ENCODE assay signal across 8 cellular contexts in the genomic region with DNA sequence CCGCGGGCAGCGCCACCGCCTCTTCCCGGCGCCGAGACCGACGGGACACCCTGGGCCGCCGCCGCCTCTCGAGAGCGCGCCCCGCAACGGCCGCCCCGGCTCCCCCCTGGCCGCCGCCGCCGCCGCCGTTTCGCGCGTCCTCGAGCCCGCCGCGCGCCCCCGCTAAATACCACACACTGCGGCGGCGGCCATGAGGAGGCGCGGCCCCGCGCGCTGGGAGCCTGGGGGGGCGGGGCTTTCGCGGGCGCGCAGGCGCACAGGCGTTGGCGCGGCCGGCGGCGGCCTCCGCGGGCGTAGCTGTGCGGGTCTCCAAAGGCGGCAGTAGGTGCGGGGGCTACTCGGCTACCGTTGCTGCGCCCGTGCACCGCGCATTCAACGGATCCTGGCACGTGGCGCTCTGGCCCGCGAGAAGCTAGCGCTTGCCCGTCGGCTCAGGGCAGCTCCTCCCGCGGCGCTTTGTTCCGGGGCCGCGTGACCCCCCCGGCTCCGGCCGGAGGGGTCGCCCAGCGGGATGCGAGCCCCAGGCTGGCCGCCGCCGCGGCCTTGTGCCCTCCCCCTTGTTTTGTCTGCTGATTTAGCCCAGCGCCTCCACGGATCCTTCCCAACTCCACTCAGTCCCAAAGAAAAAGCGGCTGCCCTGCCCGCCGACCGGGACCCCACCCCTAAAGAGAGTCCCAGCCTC. TPM values are rescaled to one million over a fixed set of nuclear protein-coding genes. Genes with fewer than 3 reads are reported as not detected.
A peak's percentile ranks its signal among the peaks of the same experiment; 100 is the strongest.
DNase-seq lines count a peak whose midpoint lies in the region; ATAC-seq and TF ChIP-seq lines count a peak whose summit lies in the region.

A gene with protein sequence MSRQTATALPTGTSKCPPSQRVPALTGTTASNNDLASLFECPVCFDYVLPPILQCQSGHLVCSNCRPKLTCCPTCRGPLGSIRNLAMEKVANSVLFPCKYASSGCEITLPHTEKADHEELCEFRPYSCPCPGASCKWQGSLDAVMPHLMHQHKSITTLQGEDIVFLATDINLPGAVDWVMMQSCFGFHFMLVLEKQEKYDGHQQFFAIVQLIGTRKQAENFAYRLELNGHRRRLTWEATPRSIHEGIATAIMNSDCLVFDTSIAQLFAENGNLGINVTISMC (minus strand): TSS at position 142 of the 682 bp plus-strand sequence. CDS start 22,985 bp downstream, outside the sequence.

- H3K9ac ChIP-seq in HUES64 (ENCODE audit: low read depth, low read length) (peak within 1 kb of the TSS; percentile 100), neural cell (ENCODE audit: low read length) (peak within 1 kb of the TSS; percentile 94)

- H3K9me2 ChIP-seq in neural cell (ENCODE audit: insufficient read depth, low read length) = no peaks in the 10 kb centered on the region

- peak; percentile 68 for TF ChIP-seq EP300 in neural cell (conservative IDR thresholded peaks at IDR 0.05; ENCODE audit: poor library complexity, severe bottlenecking)

- peak within 1 kb of the TSS; percentile 44 for H2AFZ ChIP-seq in neural cell (ENCODE audit: low read depth, low read length)

- no peaks in the 10 kb centered on the region for H4K20me1 ChIP-seq in neural cell (ENCODE audit: insufficient read depth)

- DNase-seq in DMS 273 treated with DMSO at 0.1 percent for 48 hours (lab: John Stamatoyannopoulos, UW) (peak; percentile 47), RWPE2 (ENCODE audit: low spot score) (peak; percentile 76), fibroblast of the aortic adventitia (ENCODE audit: low read depth) (peak; percentile 68)
- peak; percentile 86 for DNase-seq in activated T-helper 9 cell treated with anti-CD3 and anti-CD28 coated beads, Interleukin-2, amount 50 U/mL, for 16 hours (ENCODE audit: low read depth)
- peak; percentile 86 to 93 for DNase-seq in stimulated activated naive CD8-positive, alpha-beta T cell treated with anti-CD3 and anti-CD28 coated beads, Interleukin-15, amount 100 ng/mL, for 72 hours

- H3K4me3 ChIP-seq in HUES64 (ENCODE audit: low read length) (peak within 1 kb of the TSS; percentile 81), RWPE2 (ENCODE audit: severe bottlenecking) (peak within 1 kb of the TSS; percentile 100), fibroblast of the aortic adventitia (ENCODE audit: low read depth, low read length) (peak within 1 kb of the TSS; percentile 90), neural cell (ENCODE audit: low read length) (peak within 1 kb of the TSS; percentile 93)

- peaks cover 40% of the 10 kb centered on the region for H3K79me2 ChIP-seq in neural cell (replicated peaks; ENCODE audit: insufficient read depth, low read length)

- H3K27me3 ChIP-seq in HUES64 (ENCODE audit: insufficient read depth, low read length) (no peaks in the 10 kb centered on the region), RWPE2 (ENCODE audit: insufficient read depth, poor library complexity, severe bottlenecking) (no peaks in the 10 kb centered on the region), neural cell (ENCODE audit: insufficient read depth, low read depth, low read length) (no peaks in the 10 kb centered on the region)

- ATAC-seq in GM21423 (IDR thresholded peaks at IDR 0.05; ENCODE audit: unreplicated experiment) = peak; percentile 66
- ATAC-seq in RWPE2 (ENCODE audit: low read depth) = peak; percentile 59
- ATAC-seq in stimulated activated naive CD8-positive, alpha-beta T cell treated with anti-CD3 and anti-CD28 coated beads, Interleukin-15, amount 100 ng/mL, for 72 hours = peak; percentile 84

- no peaks in the 10 kb centered on the region for H3K27me3 Mint-ChIP-seq in stimulated activated naive CD8-positive, alpha-beta T cell treated with anti-CD3 and anti-CD28 coated beads, Interleukin-15, amount 100 ng/mL, for 72 hours

- H3K4me1 ChIP-seq in HUES64 (ENCODE audit: insufficient read depth, low read length) (peaks cover 13% of the 10 kb centered on the region), RWPE2 (ENCODE audit: insufficient read depth, poor library complexity, severe bottlenecking) (peaks cover 14% of the 10 kb centered on the region)

- peak; percentile 47 for TF ChIP-seq RAD21 in neural cell (conservative IDR thresholded peaks at IDR 0.05)

- H3K4me3 Mint-ChIP-seq in stimulated activated naive CD8-positive, alpha-beta T cell treated with anti-CD3 and anti-CD28 coated beads, Interleukin-15, amount 100 ng/mL, for 72 hours = peak within 1 kb of the TSS; percentile 94 to 99

- no peaks in the 10 kb centered on the region for H3K9me3 Mint-ChIP-seq in stimulated activated naive CD8-positive, alpha-beta T cell treated with anti-CD3 and anti-CD28 coated beads, Interleukin-15, amount 100 ng/mL, for 72 hours

- H3K36me3 ChIP-seq in HUES64 (ENCODE audit: insufficient read depth, low read length) (no peaks in the 10 kb centered on the region), RWPE2 (ENCODE audit: low read depth) (0 out of 2 replicates have a peak, but pooled peaks cover 6% of the 10 kb centered on the region), neural cell (ENCODE audit: insufficient read depth, low read length) (no peaks in the 10 kb centered on the region)

- peak within 1 kb of the TSS; percentile 100 for H3K27ac ChIP-seq in HUES64 (ENCODE audit: low read depth, low read length)
- peak within 1 kb of the TSS; percentile 78 for H3K27ac ChIP-seq in RWPE2 (ENCODE audit: poor library complexity, severe bottlenecking)
- peak within 1 kb of the TSS; percentile 91 for H3K27ac ChIP-seq in neural cell (ENCODE audit: low read length)

- under 1% methylated on average over 96 of the region's 96 CpGs for WGBS in HUES64

- TF ChIP-seq CTCF in RWPE2 (IDR thresholded peaks at IDR 0.05; ENCODE audit: poor library complexity, severe bottlenecking) (no peak), fibroblast of the aortic adventitia (IDR thresholded peaks at IDR 0.05; ENCODE audit: insufficient read depth, low read length) (no peak), neural cell (IDR thresholded peaks at IDR 0.05; ENCODE audit: poor library complexity, severe bottlenecking) (peak; percentile 44)

- no peaks in the 10 kb centered on the region for H3F3A ChIP-seq in neural cell (ENCODE audit: insufficient read depth, low read length, poor library complexity, severe bottlenecking)

- H3K9me3 ChIP-seq in HUES64 (ENCODE audit: insufficient read depth, low read depth, low read length) (no peaks in the 10 kb centered on the region), RWPE2 (ENCODE audit: severe bottlenecking) (no peaks in the 10 kb centered on the region), neural cell (ENCODE audit: low read length) (no peaks in the 10 kb centered on the region)

- H3K27ac Mint-ChIP-seq in stimulated activated naive CD8-positive, alpha-beta T cell treated with anti-CD3 and anti-CD28 coated beads, Interleukin-15, amount 100 ng/mL, for 72 hours = peak within 1 kb of the TSS; percentile 97

- peak within 1 kb of the TSS; percentile 87 for H3K4me2 ChIP-seq in neural cell (ENCODE audit: low read length)

- H3K4me1 Mint-ChIP-seq in stimulated activated naive CD8-positive, alpha-beta T cell treated with anti-CD3 and anti-CD28 coated beads, Interleukin-15, amount 100 ng/mL, for 72 hours = peaks cover 26% of the 10 kb centered on the region

TF ChIP-seq in neural cell, 6 proteins besides CTCF, POLR2A, EP300 and RAD21:
- peak; percentile 90 for TF ChIP-seq MXI1 (conservative IDR thresholded peaks at IDR 0.05; ENCODE audit: poor library complexity, severe bottlenecking)
- TF ChIP-seq SMC3 (conservative IDR thresholded peaks at IDR 0.05; ENCODE audit: poor library complexity) = peak; percentile 37
- no peak for TF ChIP-seq EZH2 (IDR thresholded peaks at IDR 0.05; ENCODE audit: borderline replicate concordance, insufficient read depth, low read length, poor library complexity, severe bottlenecking)
- TF ChIP-seq, protein P1, sequence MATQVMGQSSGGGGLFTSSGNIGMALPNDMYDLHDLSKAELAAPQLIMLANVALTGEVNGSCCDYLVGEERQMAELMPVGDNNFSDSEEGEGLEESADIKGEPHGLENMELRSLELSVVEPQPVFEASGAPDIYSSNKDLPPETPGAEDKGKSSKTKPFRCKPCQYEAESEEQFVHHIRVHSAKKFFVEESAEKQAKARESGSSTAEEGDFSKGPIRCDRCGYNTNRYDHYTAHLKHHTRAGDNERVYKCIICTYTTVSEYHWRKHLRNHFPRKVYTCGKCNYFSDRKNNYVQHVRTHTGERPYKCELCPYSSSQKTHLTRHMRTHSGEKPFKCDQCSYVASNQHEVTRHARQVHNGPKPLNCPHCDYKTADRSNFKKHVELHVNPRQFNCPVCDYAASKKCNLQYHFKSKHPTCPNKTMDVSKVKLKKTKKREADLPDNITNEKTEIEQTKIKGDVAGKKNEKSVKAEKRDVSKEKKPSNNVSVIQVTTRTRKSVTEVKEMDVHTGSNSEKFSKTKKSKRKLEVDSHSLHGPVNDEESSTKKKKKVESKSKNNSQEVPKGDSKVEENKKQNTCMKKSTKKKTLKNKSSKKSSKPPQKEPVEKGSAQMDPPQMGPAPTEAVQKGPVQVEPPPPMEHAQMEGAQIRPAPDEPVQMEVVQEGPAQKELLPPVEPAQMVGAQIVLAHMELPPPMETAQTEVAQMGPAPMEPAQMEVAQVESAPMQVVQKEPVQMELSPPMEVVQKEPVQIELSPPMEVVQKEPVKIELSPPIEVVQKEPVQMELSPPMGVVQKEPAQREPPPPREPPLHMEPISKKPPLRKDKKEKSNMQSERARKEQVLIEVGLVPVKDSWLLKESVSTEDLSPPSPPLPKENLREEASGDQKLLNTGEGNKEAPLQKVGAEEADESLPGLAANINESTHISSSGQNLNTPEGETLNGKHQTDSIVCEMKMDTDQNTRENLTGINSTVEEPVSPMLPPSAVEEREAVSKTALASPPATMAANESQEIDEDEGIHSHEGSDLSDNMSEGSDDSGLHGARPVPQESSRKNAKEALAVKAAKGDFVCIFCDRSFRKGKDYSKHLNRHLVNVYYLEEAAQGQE (IDR thresholded peaks at IDR 0.05; ENCODE audit: borderline replicate concordance) = peak; percentile 76
- TF ChIP-seq POLR2AphosphoS5 (IDR thresholded peaks at IDR 0.05) = peak; percentile 92
- peak; percentile 86 for TF ChIP-seq TAF1 (IDR thresholded peaks at IDR 0.05; ENCODE audit: low read depth)

RNA-seq across cellular contexts. Expression of the gene that starts here (rescaled TPM):
- polyA plus RNA-seq in HUES64 (2013, experiment 1 of 2) = 36.8 TPM
- 40.1 TPM for polyA plus RNA-seq in HUES64 (2013, experiment 2 of 2)
- total RNA-seq in fibroblast of the aortic adventitia (ENCODE audit: low replicate concordance) = 31.6 and 36.5 TPM in 2 replicates
- 91.3 and 96.6 TPM in 2 replicates for polyA plus RNA-seq in neural cell
- polyA minus RNA-seq in neural cell = 157 and 166 TPM in 2 replicates

Comparison
In these comparisons a context has a peak if more than half of its experiments do, and no peak if none do; other contexts are left out.
1. Peak in every context shown above with its lines: DNase-seq, ATAC-seq, H3K4me3 ChIP-seq and H3K27ac ChIP-seq.